In genomic region chr6:73586416-73586974, GRCh38 we compare ENCODE assay signal across 8 cellular contexts.
DNase-seq lines count a peak whose midpoint lies in the region; ATAC-seq and TF ChIP-seq lines count a peak whose summit lies in the region.

No MANE protein-coding gene starts in this region.

- DNase-seq in GM03348 (ENCODE audit: low spot score): peak; percentile 24
- no peak for DNase-seq in activated CD4-positive, alpha-beta memory T cell treated with anti-CD3 and anti-CD28 coated beads for 36 hours
- no peak for DNase-seq in heart right ventricle
- no peak for DNase-seq in left colon
- DNase-seq in activated CD4-positive, CD25-positive, alpha-beta regulatory T cell (lab: John Stamatoyannopoulos, UW): no peak

- no peak for TF ChIP-seq CTCF in heart right ventricle (IDR thresholded peaks at IDR 0.05)

- WGBS in heart right ventricle, 2 donors: 32 to 43% methylated on average over 6 of the region's 6 CpGs

- no peaks in the 10 kb centered on the region for H3K36me3 Mint-ChIP-seq in activated CD4-positive, alpha-beta memory T cell treated with anti-CD3 and anti-CD28 coated beads for 36 hours

- H3K4me3 ChIP-seq in heart right ventricle (peak overlapping the region in 6 of 10 donors; percentile 11 to 42 (median 25)), skin epidermis (peak overlapping the region in 2 of 7 experiments; percentile 6 to 23)

- POLR2A ChIA-PET in activated CD4-positive, alpha-beta memory T cell treated with anti-CD3 and anti-CD28 coated beads for 36 hours (lab: Charles Lee): interaction anchor here (0.8 to 3.1 kb wide), 4 partner anchors 61 to 73 kb away, joined by 3 to 52 read pairs (median 10); partner anchors contain the start of gene EEF1A1

- no peaks in the 10 kb centered on the region for H3K36me3 ChIP-seq in heart right ventricle

- H3K4me1 Mint-ChIP-seq in activated CD4-positive, alpha-beta memory T cell treated with anti-CD3 and anti-CD28 coated beads for 36 hours (ENCODE audit: low read depth): peaks cover 22% of the 10 kb centered on the region

- intact Hi-C loops in activated CD4-positive, alpha-beta memory T cell treated with anti-CD3 and anti-CD28 coated beads for 36 hours (cut with micrococcal nuclease): loop anchor here (5.0 to 10.0 kb wide), 3 partner anchors 962 to 1908 kb away; partner anchors contain the start of genes FILIP1, KCNQ5 and TMEM30A
- intact Hi-C loops in heart right ventricle (cut with DNase I) (loop anchor here in 2 of 10 donors (5.0 to 10.0 kb wide), 2 partner anchors 62 to 64 kb away; partner anchors contain the start of gene EEF1A1 (in 2 of the 2)), left colon (cut with DNase I, micrococcal nuclease) (no loop called here)

- ATAC-seq in HG02885 (IDR thresholded peaks at IDR 0.05; ENCODE audit: poor library complexity, unreplicated experiment): peak; percentile 6
- peak in 6 of 8 donors; percentile 21 to 58 (median 36) for ATAC-seq in heart right ventricle
- no peak for ATAC-seq in HG02852 (IDR thresholded peaks at IDR 0.05; ENCODE audit: unreplicated experiment)
- no peak for ATAC-seq in left colon

- CTCF ChIA-PET in activated CD4-positive, alpha-beta memory T cell treated with anti-CD3 and anti-CD28 coated beads for 36 hours (lab: Charles Lee): interaction anchor here (1.2 to 2.3 kb wide), 4 partner anchors 61 to 124 kb away, joined by 3 to 8 read pairs (median 6); partner anchors contain the start of gene SLC17A5

- H3K27ac ChIP-seq in heart right ventricle: peak overlapping the region; percentile 62 to 94 (median 84)
- peak overlapping the region in 20 of 21 experiments; percentile 69 to 96 (median 82) for H3K27ac ChIP-seq in skin epidermis

- peak overlapping the region; percentile 75 for H3K4me3 Mint-ChIP-seq in activated CD4-positive, alpha-beta memory T cell treated with anti-CD3 and anti-CD28 coated beads for 36 hours

- peaks cover 2% of the 10 kb centered on the region for H3K27me3 Mint-ChIP-seq in activated CD4-positive, alpha-beta memory T cell treated with anti-CD3 and anti-CD28 coated beads for 36 hours

- no peaks in the 10 kb centered on the region for H3K27me3 ChIP-seq in heart right ventricle

- peaks cover 0 to 2% (median 0%) of the 10 kb centered on the region in 11 donors for H3K9me3 ChIP-seq in heart right ventricle

- H3K9me3 Mint-ChIP-seq in activated CD4-positive, alpha-beta memory T cell treated with anti-CD3 and anti-CD28 coated beads for 36 hours: peaks cover under 1% of the 10 kb centered on the region

- peak overlapping the region; percentile 95 for H3K27ac Mint-ChIP-seq in activated CD4-positive, alpha-beta memory T cell treated with anti-CD3 and anti-CD28 coated beads for 36 hours

- peaks cover 0 to 27% (median 15%) of the 10 kb centered on the region in 9 donors for H3K4me1 ChIP-seq in heart right ventricle

Comparison
In these comparisons a context has a peak if more than half of its experiments do, and no peak if none do; other contexts are left out.
1. ATAC-seq: peak in HG02885 (single experiment) and heart right ventricle (6 of 8); none in HG02852 (single experiment) and left colon (single experiment).